Comparison of ENCODE assay signal across 10 cellular contexts in genomic region chr14:22452330-22452729, GRCh38.
"Had no signal": no experiment of that assay in that cellular context is flagged by ENCODE, and none has a peak within 500 bp of the region (broad histone marks: within the 10 kb centered on the region; RNA-seq: fewer than 3 reads in every experiment).

No MANE protein-coding gene starts in this region.

- DNase-seq: amniotic stem cell, dorsolateral prefrontal cortex, left cardiac atrium, lower lobe of right lung, ovary, SIG-M5, upper lobe of right lung had no signal

- H3K4me3 Mint-ChIP-seq: endodermal cell, mesothelial cell of epicardium had no signal

- H3K36me3 Mint-ChIP-seq: mesothelial cell of epicardium had no signal

- H3K4me1 Mint-ChIP-seq: mesothelial cell of epicardium had no signal

- H3K9me3 Mint-ChIP-seq: endodermal cell had no signal

- ATAC-seq: left cardiac atrium, lower lobe of right lung, sciatic nerve, upper lobe of right lung had no signal

- H3K27ac Mint-ChIP-seq: endodermal cell, mesothelial cell of epicardium had no signal
